In genomic region chr20:50699688-50700087, GRCh38 we compare ENCODE assay signal across 19 cellular contexts. TPM values are rescaled to one million over a fixed set of nuclear protein-coding genes. Genes with fewer than 3 reads are reported as not detected.
DNase-seq lines count a peak whose midpoint lies in the region; ATAC-seq, FAIRE-seq and TF ChIP-seq lines count a peak whose summit lies in the region.
"Had no signal": no experiment of that assay in that cellular context is flagged by ENCODE, and none has a peak within 500 bp of the region (broad histone marks: within the 10 kb centered on the region; RNA-seq: fewer than 3 reads in every experiment).

No MANE protein-coding gene starts in this region.

- BruUV-seq in IMR-90 (replicated peaks; lab: Mats Ljungman, UMichigan) (no TSS peak), K562 (replicated peaks; lab: Mats Ljungman, UMichigan) (no TSS peak)

- H4K20me1 ChIP-seq in H9 (ENCODE audit: control insufficient read depth, insufficient read depth, insufficient read length) = no peaks in the 10 kb centered on the region
- H4K20me1 ChIP-seq in IMR-90 (ENCODE audit: insufficient read depth, low read length) = no peaks in the 10 kb centered on the region
- H4K20me1 ChIP-seq in K562 (replicated peaks; ENCODE audit: control insufficient read depth, insufficient read depth, low read length) = no peaks in the 10 kb centered on the region; the same call in 1 of the 2 replicates

- H2AFZ ChIP-seq in H9 (ENCODE audit: low read length) (no peak overlapping the region), IMR-90 (replicated peaks; ENCODE audit: low read length, poor library complexity) (no peak overlapping the region), K562 (ENCODE audit: low read depth, low read length) (no peak overlapping the region)
- H2AFZ ChIP-seq: GM23248 had no signal

- H4K5ac ChIP-seq in H9 (ENCODE audit: insufficient read length, low read depth, low read length) (no peak overlapping the region), IMR-90 (ENCODE audit: low read depth, low read length) (no peak overlapping the region)

- H3K79me2 ChIP-seq in H9 (ENCODE audit: insufficient read depth, low read length) = no peaks in the 10 kb centered on the region
- H3K79me2 ChIP-seq in K562 (ENCODE audit: control insufficient read depth, insufficient read depth, low read length) = no peaks in the 10 kb centered on the region

- POLR2A ChIA-PET in IMR-90 (lab: Charles Lee; ENCODE audit: unreplicated experiment) = no interaction called here
- POLR2A ChIA-PET in K562 (lab: Yijun Ruan, JAX) = interaction anchor here (0.6 to 1.3 kb wide), 4 partner anchors 10 to 67 kb away, joined by 3 read pairs; no protein-coding TSS in a partner anchor

- H3K4me3 Mint-ChIP-seq in H9 (no peak overlapping the region), neural crest cell (no peak overlapping the region)
- H3K4me3 Mint-ChIP-seq in natural killer cell treated with Interleukin-12 subunit alpha and Interleukin-12 subunit beta and Interleukin-15 and Interleukin-18, amount 100 ng/mL, for 72 hours = no peak overlapping the region
- H3K4me3 Mint-ChIP-seq: CD4-positive, alpha-beta memory T cell; HFFc6 had no signal

- no CpG with 5 or more reads among the region's 5 CpGs for WGBS in H9 (ENCODE audit: extremely low coverage, insufficient read length, low lambda C conversion rate)
- WGBS in IMR-90 (ENCODE audit: extremely low coverage in 2 of 2, insufficient read length in 1 of 2), 2 experiments = 86% methylated on average over 2 of the region's 5 CpGs; no CpG with 5 or more reads in 1 of the 2 experiments
- WGBS in K562 (ENCODE audit: insufficient coverage, low coverage, missing lambda C conversion rate) = 60% methylated on average over 5 of the region's 5 CpGs

- peaks cover 16% of the 10 kb centered on the region for H3K9me1 ChIP-seq in IMR-90 (ENCODE audit: insufficient read depth, low read length)
- no peaks in the 10 kb centered on the region for H3K9me1 ChIP-seq in K562 (ENCODE audit: control insufficient read depth, insufficient read depth, low read length)

- TF ChIP-seq POLR2A in IMR-90 (IDR thresholded peaks at IDR 0.05; ENCODE audit: low read depth, low read length) (no peak), K562 (conservative IDR thresholded peaks at IDR 0.05) (no peak)

- dilution Hi-C loops in IMR-90 (cut with HindIII; ENCODE audit: low sequenced_read_pairs, unreplicated experiment) = no loop called here

- TF ChIP-seq RAD21 in IMR-90 (IDR thresholded peaks at IDR 0.05; ENCODE audit: low read length) (no peak), K562 (CRISPR knock-in tag; conservative IDR thresholded peaks at IDR 0.05 in 1 of 2, IDR thresholded peaks at IDR 0.05 in 1 of 2) (no peak)

- peak overlapping the region; percentile 37 for H2AK9ac ChIP-seq in IMR-90 (replicated peaks; ENCODE audit: low read depth, low read length, poor library complexity)

- H3K23ac ChIP-seq in H9 (ENCODE audit: insufficient read length, low read depth, low read length) = no peak overlapping the region
- no peak overlapping the region for H3K23ac ChIP-seq in IMR-90 (ENCODE audit: low read depth, low read length)

- H3K36me3 Mint-ChIP-seq in H9 (ENCODE audit: insufficient read depth in 1 of 3, low read depth in 3 of 3) (no peaks in the 10 kb centered on the region), neural crest cell (ENCODE audit: low read depth) (no peaks in the 10 kb centered on the region)
- H3K36me3 Mint-ChIP-seq in natural killer cell treated with Interleukin-12 subunit alpha and Interleukin-12 subunit beta and Interleukin-15 and Interleukin-18, amount 100 ng/mL, for 72 hours = no peaks in the 10 kb centered on the region
- H3K36me3 Mint-ChIP-seq: CD4-positive, alpha-beta memory T cell had no signal

- H3K4ac ChIP-seq in H9 (ENCODE audit: low read depth, low read length) (no peak overlapping the region), IMR-90 (ENCODE audit: low read depth, low read length) (no peak overlapping the region)

- ATAC-seq in IMR-90 (ENCODE audit: low read depth) = no peak
- ATAC-seq in K562 = no peak
- ATAC-seq in esophagus mucosa = no peak
- no peak for ATAC-seq in natural killer cell treated with Interleukin-12 subunit alpha and Interleukin-12 subunit beta and Interleukin-15 and Interleukin-18, amount 100 ng/mL, for 72 hours

- no peak for TF ChIP-seq EP300 in K562 (IDR thresholded peaks at IDR 0.05; ENCODE audit: low read length)

- no peak for DNase-seq in H9
- no peak for DNase-seq in IMR-90
- no peak for DNase-seq in K562 (ENCODE audit: extremely low read depth in 1 of 4, low spot score in 3 of 4)
- no peak for DNase-seq in neural crest cell (ENCODE audit: low read depth, low spot score)
- DNase-seq in natural killer cell treated with Interleukin-12 subunit alpha and Interleukin-12 subunit beta and Interleukin-15 and Interleukin-18, amount 100 ng/mL, for 72 hours (ENCODE audit: low spot score) = no peak
- no peak for DNase-seq in head of caudate nucleus
- DNase-seq: C1 segment of cervical spinal cord; Calu3; CD4-positive, alpha-beta memory T cell; COR-L47; DMS53; DMS79 treated with DMSO at 0.1 percent for 48 hours; GF-D8; GM23248; HFFc6 had no signal

- H2BK5ac ChIP-seq in H9 (ENCODE audit: insufficient read length, low read length) (no peak overlapping the region), IMR-90 (ENCODE audit: low read depth, low read length, poor library complexity, severe bottlenecking) (no peak overlapping the region)

- H2BK120ac ChIP-seq in H9 (ENCODE audit: low read depth, low read length, poor library complexity, severe bottlenecking) = no peak overlapping the region
- H2BK120ac ChIP-seq in IMR-90 (ENCODE audit: low read depth, low read length) = no peak overlapping the region

- no peak for TF ChIP-seq CTCF in H9 (conservative IDR thresholded peaks at IDR 0.05)
- no peak for TF ChIP-seq CTCF in IMR-90 (conservative IDR thresholded peaks at IDR 0.05; ENCODE audit: low read depth, low read length)
- TF ChIP-seq CTCF in K562 (IDR thresholded peaks at IDR 0.05 in 2 of 3, conservative IDR thresholded peaks at IDR 0.05 in 1 of 3; ENCODE audit: insufficient read depth in 2 of 3, low read depth in 1 of 3, low read length in 3 of 3) = no peak
- TF ChIP-seq CTCF in neural crest cell (conservative IDR thresholded peaks at IDR 0.05) = no peak

- H4K8ac ChIP-seq in H9 (replicated peaks; ENCODE audit: insufficient read length, low read depth, low read length) (no peak overlapping the region), IMR-90 (ENCODE audit: low read depth in 2 of 2, low read length in 2 of 2) (no peak overlapping the region)

- H4K91ac ChIP-seq in H9 (ENCODE audit: insufficient read length, low read depth, low read length) = no peak overlapping the region
- H4K91ac ChIP-seq in IMR-90 (ENCODE audit: insufficient read depth, low read depth, low read length) = no peak overlapping the region

- in situ Hi-C loops in IMR-90 (cut with MboI; ENCODE audit: low sequenced_read_pairs) = no loop called here
- in situ Hi-C loops in K562 (cut with MboI) = no loop called here

- H3K27me3 Mint-ChIP-seq in H9 (ENCODE audit: low read depth) (no peaks in the 10 kb centered on the region), neural crest cell (ENCODE audit: low read depth) (peaks cover 10% of the 10 kb centered on the region)
- peaks cover 10 to 17% of the 10 kb centered on the region in 2 donors for H3K27me3 Mint-ChIP-seq in natural killer cell treated with Interleukin-12 subunit alpha and Interleukin-12 subunit beta and Interleukin-15 and Interleukin-18, amount 100 ng/mL, for 72 hours

- H3K4me2 ChIP-seq in H9 (ENCODE audit: insufficient read depth, insufficient read length, low read length) (no peak overlapping the region), IMR-90 (ENCODE audit: low read depth, low read length) (no peak overlapping the region), K562 (ENCODE audit: insufficient read depth, low read length) (no peak overlapping the region)

- H3K4me1 Mint-ChIP-seq in H9 (peaks cover 21 to 32% of the 10 kb centered on the region in 2 experiments), neural crest cell (peaks cover 11% of the 10 kb centered on the region)
- H3K4me1 Mint-ChIP-seq in natural killer cell treated with Interleukin-12 subunit alpha and Interleukin-12 subunit beta and Interleukin-15 and Interleukin-18, amount 100 ng/mL, for 72 hours (ENCODE audit: low read depth in 2 of 2) = no peaks in the 10 kb centered on the region
- H3K4me1 Mint-ChIP-seq: CD4-positive, alpha-beta memory T cell had no signal

- H2AK5ac ChIP-seq in H9 (ENCODE audit: insufficient read length, low read length) (no peak overlapping the region), IMR-90 (ENCODE audit: low read depth, low read length) (no peak overlapping the region)

- H3K9me3 ChIP-seq in H9 (ENCODE audit: control insufficient read depth, low read depth, low read length) (no peaks in the 10 kb centered on the region), IMR-90 (ENCODE audit: control insufficient read depth, insufficient read depth, low read length) (no peaks in the 10 kb centered on the region), K562 (replicated peaks; ENCODE audit: control insufficient read depth, insufficient read depth, low read depth, low read length) (no peaks in the 10 kb centered on the region)
- H3K9me3 ChIP-seq: HAP-1 had no signal

- peaks cover 2% of the 10 kb centered on the region for H3K23me2 ChIP-seq in H9 (ENCODE audit: insufficient read length, low read depth, low read length, poor library complexity, severe bottlenecking)

- H3K56ac ChIP-seq in H9 (ENCODE audit: insufficient read length, low read depth, low read length) (no peak overlapping the region), IMR-90 (ENCODE audit: extremely low read depth, insufficient read depth, low read length) (no peak overlapping the region)

- no peak overlapping the region for H3K18ac ChIP-seq in H9 (ENCODE audit: insufficient read length, low read depth, low read length)
- no peak overlapping the region for H3K18ac ChIP-seq in IMR-90 (ENCODE audit: low read depth, low read length)

- H3K79me1 ChIP-seq in H9 (ENCODE audit: insufficient read depth, low read depth, low read length, poor library complexity, severe bottlenecking) (no peaks in the 10 kb centered on the region), IMR-90 (ENCODE audit: low read depth in 1 of 2, low read length in 2 of 2) (no peaks in the 10 kb centered on the region)

- H3K4me1 ChIP-seq in H9 (ENCODE audit: insufficient read depth, low read length) = peaks cover 2% of the 10 kb centered on the region; the same call in 1 of the 2 replicates
- H3K4me1 ChIP-seq in IMR-90 (ENCODE audit: control insufficient read depth, insufficient read depth, low read length) = peaks cover 10% of the 10 kb centered on the region
- H3K4me1 ChIP-seq in K562 (replicated peaks in 1 of 2; ENCODE audit: control insufficient read depth in 2 of 2, insufficient read depth in 2 of 2, low read length in 2 of 2) = peaks cover 4 to 10% of the 10 kb centered on the region in 2 experiments; a peak in 3 of 5 replicates
- H3K4me1 ChIP-seq: HAP-1 had no signal

- H3K27ac Mint-ChIP-seq in H9 = no peak overlapping the region
- peak overlapping the region; percentile 71 for H3K27ac Mint-ChIP-seq in neural crest cell (ENCODE audit: unreplicated experiment)
- no peak overlapping the region for H3K27ac Mint-ChIP-seq in natural killer cell treated with Interleukin-12 subunit alpha and Interleukin-12 subunit beta and Interleukin-15 and Interleukin-18, amount 100 ng/mL, for 72 hours
- H3K27ac Mint-ChIP-seq: CD4-positive, alpha-beta memory T cell; HFFc6 had no signal

- FAIRE-seq in K562 (lab: Jason Lieb, UNC) = no peak
- FAIRE-seq: GM12892 had no signal

- H3T11ph ChIP-seq in H9 (ENCODE audit: low read length) = no peak overlapping the region

- H3K14ac ChIP-seq in H9 (ENCODE audit: insufficient read depth, low read length) (no peak overlapping the region; the same call in 1 of the 2 replicates), IMR-90 (replicated peaks; ENCODE audit: low read depth, low read length) (no peak overlapping the region)

- no peak overlapping the region for H2BK12ac ChIP-seq in H9 (ENCODE audit: insufficient read length, low read depth, low read length)

- H2BK20ac ChIP-seq in H9 (ENCODE audit: low read depth, low read length, poor library complexity, severe bottlenecking) = no peak overlapping the region
- H2BK20ac ChIP-seq in IMR-90 (ENCODE audit: low read depth, low read length) = no peak overlapping the region

- H3K27ac ChIP-seq in H9 (ENCODE audit: insufficient read length, low read depth, low read length) (no peak overlapping the region), IMR-90 (ENCODE audit: insufficient read depth, low read length) (no peak overlapping the region), K562 (ENCODE audit: extremely low read depth, low read depth, low read length) (no peak overlapping the region)
- H3K27ac ChIP-seq: GM23248 had no signal

- intact Hi-C loops in IMR-90 (cut with micrococcal nuclease) = no loop called here
- intact Hi-C loops in K562 (cut with micrococcal nuclease) = no loop called here
- intact Hi-C loops in head of caudate nucleus (cut with DNase I) = no loop called here

- H3K27me3 ChIP-seq in H9 (ENCODE audit: insufficient read depth, low read length) (no peaks in the 10 kb centered on the region), IMR-90 (ENCODE audit: control insufficient read depth, insufficient read depth, low read length) (no peaks in the 10 kb centered on the region), K562 (ENCODE audit: control insufficient read depth in 2 of 2, insufficient read depth in 2 of 2, low read length in 2 of 2) (no peaks in the 10 kb centered on the region)

- CTCF ChIA-PET in IMR-90 (lab: Yijun Ruan, JAX) (no interaction called here), K562 (lab: Yijun Ruan, JAX; ENCODE audit: low intra/inter-chr PET ratio) (no interaction called here)

- H3K9me3 Mint-ChIP-seq in H9 = no peaks in the 10 kb centered on the region; a peak in 1 of 5 replicates
- H3K9me3 Mint-ChIP-seq in neural crest cell = no peaks in the 10 kb centered on the region
- no peaks in the 10 kb centered on the region for H3K9me3 Mint-ChIP-seq in natural killer cell treated with Interleukin-12 subunit alpha and Interleukin-12 subunit beta and Interleukin-15 and Interleukin-18, amount 100 ng/mL, for 72 hours
- H3K9me3 Mint-ChIP-seq: CD4-positive, alpha-beta memory T cell; HFFc6 had no signal

- H3K36me3 ChIP-seq in IMR-90 (ENCODE audit: control insufficient read depth, insufficient read depth, low read length) (no peaks in the 10 kb centered on the region), K562 (ENCODE audit: control insufficient read depth, insufficient read depth, low read length) (no peaks in the 10 kb centered on the region)
- H3K36me3 ChIP-seq: HAP-1 had no signal

- H2BK15ac ChIP-seq in H9 (ENCODE audit: low read depth, low read length) (0 out of 2 replicates have a peak overlapping the region, but pooled peaks have one; percentile 1), IMR-90 (ENCODE audit: low read depth, low read length) (no peak overlapping the region)

- H3K9ac ChIP-seq in H9 (ENCODE audit: extremely low read depth, insufficient read length, low read length) (no peak overlapping the region), IMR-90 (ENCODE audit: low read depth, low read length) (no peak overlapping the region), K562 (ENCODE audit: insufficient read depth in 1 of 2, low read depth in 2 of 2, low read length in 2 of 2) (no peak overlapping the region)
- H3K9ac ChIP-seq: GM23248 had no signal

- no peak overlapping the region for H3K4me3 ChIP-seq in IMR-90 (ENCODE audit: insufficient read depth, low read depth, low read length)
- no peak overlapping the region for H3K4me3 ChIP-seq in K562
- H3K4me3 ChIP-seq: GM23248, HAP-1 had no signal

RNA-seq across cellular contexts. Expression of gene RIPOR3, which starts 8.3 kb away (rescaled TPM):
- 0.46 and 0.48 TPM in 2 replicates for total RNA-seq in H9 (2021)
- total RNA-seq in IMR-90 (2012; rRNA removed) = 0.28 and 0.54 TPM in 2 replicates
- polyA plus RNA-seq in IMR-90 (2012; rRNA removed) = 1.7 TPM in 2 replicates
- 0.28 and 0.71 TPM in 2 replicates for polyA plus RNA-seq in IMR-90 (2012; cell fraction: cytosol; rRNA removed)
- polyA plus RNA-seq in IMR-90 (2012; cell fraction: nucleus; rRNA removed; ENCODE audit: low replicate concordance) = 11.7 and 15.4 TPM in 2 replicates
- 220 and 451 TPM in 2 replicates for total RNA-seq in K562 (2011; cell fraction: chromatin; rRNA removed; ENCODE audit: low replicate concordance)
- total RNA-seq in K562 (2011; cell fraction: nucleolus; rRNA removed) = 258 and 278 TPM in 2 replicates
- total RNA-seq in K562 (2011; cell fraction: nucleoplasm; rRNA removed) = 187 and 217 TPM in 2 replicates
- total RNA-seq in K562 (2014; rRNA removed) = 22.3 and 28.3 TPM in 2 replicates
- total RNA-seq in K562 (2014; rRNA removed; fragmentation: Illumina TruSeq; extraction: Trizol) = 9.2 and 15.5 TPM in 2 replicates
- 12.8 and 13.3 TPM in 2 replicates for total RNA-seq in K562 (2015; rRNA removed; fragmentation: Illumina TruSeq; extraction: Trizol)
- total RNA-seq in K562 (2021) = 43.3 and 46.1 TPM in 2 replicates
- polyA plus RNA-seq in K562 (2011; rRNA removed) = 48.8 and 65.1 TPM in 2 replicates
- polyA plus RNA-seq in K562 (2011; cell fraction: cytosol; rRNA removed) = 23.4 and 24.4 TPM in 2 replicates
- 468 and 642 TPM in 2 replicates for polyA plus RNA-seq in K562 (2011; cell fraction: nucleus; rRNA removed)
- 23.3 and 29.2 TPM in 2 replicates for polyA plus RNA-seq in K562 (2012)
- polyA plus RNA-seq in K562 (2014; fragmentation: Illumina TruSeq; extraction: Trizol) = 21.4 and 23.4 TPM in 2 replicates
- 1 to 10 TPM; 3.3 to 3.8 TPM for polyA plus RNA-seq in K562 (2014; fragmentation: Nextera tagmentation; extraction: Ambion mirVana)
- 62.7 and 66.4 TPM in 2 replicates for polyA plus RNA-seq in K562 (2014; rRNA removed)
- 12.5 and 15.4 TPM in 2 replicates for polyA minus RNA-seq in K562 (2011; rRNA and poly(A)+ RNA removed)
- polyA minus RNA-seq in K562 (2011; cell fraction: cytosol; rRNA and poly(A)+ RNA removed) = 15.8 and 20.2 TPM in 2 replicates
- 65.3 and 73.8 TPM in 2 replicates for polyA minus RNA-seq in K562 (2011; cell fraction: nucleus; rRNA and poly(A)+ RNA removed)
- total RNA-seq in neural crest cell = 0.43 and 0.44 TPM in 2 replicates
- total RNA-seq in esophagus mucosa = 1.2 TPM
- not detected for total RNA-seq in natural killer cell treated with Interleukin-12 subunit alpha and Interleukin-12 subunit beta and Interleukin-15 and Interleukin-18, amount 100 ng/mL, for 72 hours
- total RNA-seq: A172; CD4-positive, alpha-beta memory T cell; GM23248 had no signal

RNA-seq across cellular contexts. Expression of gene PARD6B, which starts 31.7 kb away (rescaled TPM):
- 27.4 and 31.7 TPM in 2 replicates for total RNA-seq in H9 (2021)
- 0.90 and 1.4 TPM in 2 replicates for total RNA-seq in IMR-90 (2012; rRNA removed)
- polyA plus RNA-seq in IMR-90 (2012; rRNA removed) = 0.14 and 0.17 TPM in 2 replicates
- polyA plus RNA-seq in IMR-90 (2012; cell fraction: cytosol; rRNA removed) = 0.05 and 0.08 TPM in 2 replicates
- 0.07 and 0.25 TPM in 2 replicates for polyA plus RNA-seq in IMR-90 (2012; cell fraction: nucleus; rRNA removed; ENCODE audit: low replicate concordance)
- total RNA-seq in K562 (2011; cell fraction: chromatin; rRNA removed; ENCODE audit: low replicate concordance) = 9.8 and 24.9 TPM in 2 replicates
- total RNA-seq in K562 (2011; cell fraction: nucleolus; rRNA removed) = 5.3 and 6.2 TPM in 2 replicates
- total RNA-seq in K562 (2011; cell fraction: nucleoplasm; rRNA removed) = 12.7 and 15.3 TPM in 2 replicates
- total RNA-seq in K562 (2014; rRNA removed) = 5.5 and 5.9 TPM in 2 replicates
- 10.4 and 12.7 TPM in 2 replicates for total RNA-seq in K562 (2014; rRNA removed; fragmentation: Illumina TruSeq; extraction: Trizol)
- 9.0 and 9.8 TPM in 2 replicates for total RNA-seq in K562 (2015; rRNA removed; fragmentation: Illumina TruSeq; extraction: Trizol)
- total RNA-seq in K562 (2021) = 12.0 and 12.3 TPM in 2 replicates
- polyA plus RNA-seq in K562 (2011; rRNA removed) = 4.5 and 5.3 TPM in 2 replicates
- polyA plus RNA-seq in K562 (2011; cell fraction: cytosol; rRNA removed) = 1.5 and 2.7 TPM in 2 replicates
- polyA plus RNA-seq in K562 (2011; cell fraction: nucleus; rRNA removed) = 1.9 and 2.6 TPM in 2 replicates
- 0.96 and 1.2 TPM in 2 replicates for polyA plus RNA-seq in K562 (2012)
- polyA plus RNA-seq in K562 (2014; fragmentation: Illumina TruSeq; extraction: Trizol) = 1.7 and 2.5 TPM in 2 replicates
- polyA plus RNA-seq in K562 (2014; fragmentation: Nextera tagmentation; extraction: Ambion mirVana) = 1 to 10 TPM; 2.7 to 7.4 TPM
- polyA plus RNA-seq in K562 (2014; rRNA removed) = 2.5 and 2.6 TPM in 2 replicates
- polyA minus RNA-seq in K562 (2011; rRNA and poly(A)+ RNA removed) = 10.1 and 10.3 TPM in 2 replicates
- polyA minus RNA-seq in K562 (2011; cell fraction: cytosol; rRNA and poly(A)+ RNA removed) = 5.6 and 5.7 TPM in 2 replicates
- polyA minus RNA-seq in K562 (2011; cell fraction: nucleus; rRNA and poly(A)+ RNA removed) = 2.2 and 3.1 TPM in 2 replicates
- total RNA-seq in neural crest cell = 9.5 and 9.8 TPM in 2 replicates
- total RNA-seq in esophagus mucosa = 6.5 TPM
- 1 to 10 TPM; 3.8 to 4.1 TPM for total RNA-seq in natural killer cell treated with Interleukin-12 subunit alpha and Interleukin-12 subunit beta and Interleukin-15 and Interleukin-18, amount 100 ng/mL, for 72 hours
- total RNA-seq: GM23248 had no signal
